9 cellular contexts compared by ENCODE assay signal in the genomic region with DNA sequence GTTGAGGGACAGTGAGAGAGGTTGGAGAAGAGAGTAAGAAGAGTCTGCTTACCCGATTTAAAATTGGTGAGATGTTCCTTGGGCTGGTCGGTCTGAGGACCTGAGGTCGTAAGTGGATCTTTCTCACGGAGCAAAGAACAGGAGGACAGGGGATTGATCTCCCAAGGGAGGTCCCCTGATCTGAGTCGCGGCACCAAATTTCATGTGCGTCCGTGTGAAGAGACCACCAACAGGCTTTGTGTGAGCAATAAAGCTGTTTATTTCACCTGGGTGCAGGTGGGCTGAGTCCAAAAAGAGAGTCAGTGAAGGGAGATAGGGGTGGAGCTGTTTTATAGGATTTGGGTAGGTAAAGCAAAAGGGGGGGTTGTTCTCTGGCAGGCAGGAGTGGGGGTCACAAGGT. TPM values are rescaled to one million over a fixed set of nuclear protein-coding genes. Genes with fewer than 3 reads are reported as not detected.
"Had no signal": no experiment of that assay in that cellular context is flagged by ENCODE, and none has a peak within 500 bp of the region (broad histone marks: within the 10 kb centered on the region; RNA-seq: fewer than 3 reads in every experiment).

No MANE protein-coding gene starts in this region.

RNA-seq across cellular contexts. Expression of gene TRDN, which starts 49.3 kb away (rescaled TPM):
- total RNA-seq: activated CD4-positive, alpha-beta memory T cell treated with anti-CD3 and anti-CD28 coated beads, Interleukin-2, amount 10 ng/mL, durations not matched to agents 7 days and 5 days; activated CD4-positive, alpha-beta T cell treated with anti-CD3 and anti-CD28 coated beads for 36 hours; activated CD4-positive, alpha-beta T cell treated with anti-CD3 and anti-CD28 coated beads, Interleukin-2, amount 10 ng/mL, durations not matched to agents 7 days and 5 days; activated CD8-positive, alpha-beta memory T cell treated with anti-CD3 and anti-CD28 coated beads, Interleukin-2, amount 10 ng/mL, durations not matched to agents 7 days and 5 days; activated CD8-positive, alpha-beta T cell treated with anti-CD3 and anti-CD28 coated beads, Interleukin-2, amount 10 ng/mL, durations not matched to agents 7 days and 5 days; activated naive CD8-positive, alpha-beta T cell treated with anti-CD3 and anti-CD28 coated beads, Interleukin-2, amount 10 ng/mL, durations not matched to agents 7 days and 5 days; activated T-helper 2 cell treated with anti-CD3 and anti-CD28 coated beads, Interferon-gamma antibody, Interleukin-2, Interleukin-4, amounts not matched to agents 10 μg/mL and 5 μg/mL and 100 μg/mL, durations not matched to agents 14 hours and 24 hours and 36 hours; ascending aorta; bronchial epithelial cell had no signal
